Comparison of ENCODE assay signal across 23 cellular contexts in genomic region chr5:71828641-71829040, GRCh38.
DNase-seq lines count a peak whose midpoint lies in the region; ATAC-seq lines count a peak whose summit lies in the region.
"Had no signal": no experiment of that assay in that cellular context is flagged by ENCODE, and none has a peak within 500 bp of the region (broad histone marks: within the 10 kb centered on the region; RNA-seq: fewer than 3 reads in every experiment).

No MANE protein-coding gene starts in this region.

- DNase-seq in ELR (ENCODE audit: low read depth) (peak; percentile 84), NCI-H226 (peak; percentile 3), dermis blood vessel endothelial cell (peak; percentile 13), iris pigment epithelial cell (ENCODE audit: low read depth) (peak; percentile 62), C1 segment of cervical spinal cord (lab: John Stamatoyannopoulos, UW) (no peak), COLO668 (lab: John Stamatoyannopoulos, UW; ENCODE audit: unreplicated experiment) (no peak), DMS53 (lab: John Stamatoyannopoulos, UW) (no peak)
- DNase-seq: activated CD4-positive, alpha-beta T cell treated with anti-CD3 and anti-CD28 coated beads for 1 hour; amniotic stem cell; cortex of kidney; DND-41; left lung; mesendoderm; MG63; NCI-H1417; NCI-H2029 treated with DMSO at 0.1 percent for 48 hours; NCI-H526; NK-92 treated with Interleukin-12 subunit alpha and Interleukin-12 subunit beta, amount 100 ng/mL, for 24 hours; SHP77 treated with DMSO at 0.1 percent for 48 hours; stimulated activated CD4-positive, alpha-beta T cell treated with anti-CD3 and anti-CD28 coated beads, Interleukin-1b, Interleukin-23, amount 100 ng/mL, for 48 hours; stimulated activated naive CD8-positive, alpha-beta T cell treated with anti-CD3 and anti-CD28 coated beads, Interleukin-15, Interleukin-2, amounts not matched to agents 100 U/mL and 50 U/mL, for 24 hours; upper lobe of right lung had no signal

- ATAC-seq in GM21515 (IDR thresholded peaks at IDR 0.05; ENCODE audit: unreplicated experiment) = no peak
- ATAC-seq: left lung; stimulated activated naive CD8-positive, alpha-beta T cell treated with anti-CD3 and anti-CD28 coated beads, Interleukin-15, Interleukin-2, amounts not matched to agents 100 U/mL and 50 U/mL, for 24 hours; upper lobe of right lung had no signal

Comparison
In these comparisons a context has a peak if more than half of its experiments do, and no peak if none do; other contexts are left out.
1. DNase-seq: peak in ELR (single experiment), NCI-H226 (single experiment), dermis blood vessel endothelial cell (single experiment) and iris pigment epithelial cell (single experiment); none in C1 segment of cervical spinal cord (0 of 14), COLO668 (single experiment) and DMS53 (single experiment).